Comparison of ENCODE assay signal across 8 cellular contexts in genomic region chr7:144835166-144835611, GRCh38. TPM values are rescaled to one million over a fixed set of nuclear protein-coding genes. Genes with fewer than 3 reads are reported as not detected.
DNase-seq lines count a peak whose midpoint lies in the region; ATAC-seq, FAIRE-seq and TF ChIP-seq lines count a peak whose summit lies in the region.

No MANE protein-coding gene starts in this region.

- ATAC-seq in GM21528 (IDR thresholded peaks at IDR 0.05; ENCODE audit: low FRiP score, unreplicated experiment) (peak; percentile 50), body of pancreas (peak; percentile 50), sciatic nerve (peak; percentile 73)

- DNase-seq in G401 (ENCODE audit: low spot score) (peak; percentile 85), SHP77 (lab: John Stamatoyannopoulos, UW) (peak; percentile 36 to 63), body of pancreas (peak in 3 of 4 donors; percentile 33 to 54 (median 43)), iPS DF 6.9 (ENCODE audit: low read depth, low spot score) (no peak), sciatic nerve (ENCODE audit: low spot score) (no peak), HTR-8/SVneo (ENCODE audit: insufficient read length, low spot score) (no peak)

- H3K27ac ChIP-seq in HUES64 (ENCODE audit: low read depth, low read length): peak overlapping the region; percentile 67; the same call in 1 of the 2 replicates
- H3K27ac ChIP-seq in body of pancreas: peak overlapping the region; percentile 57 to 97 (median 86)
- no peak overlapping the region for H3K27ac ChIP-seq in iPS DF 6.9 (ENCODE audit: low read length)

- H3K9me3 ChIP-seq in HUES64 (ENCODE audit: insufficient read depth, low read depth, low read length) (no peaks in the 10 kb centered on the region), body of pancreas (no peaks in the 10 kb centered on the region), iPS DF 6.9 (ENCODE audit: control insufficient read depth, insufficient read depth, low read length) (no peaks in the 10 kb centered on the region)

- H3K36me3 ChIP-seq in HUES64 (ENCODE audit: insufficient read depth, low read length) (no peaks in the 10 kb centered on the region), body of pancreas (replicated peaks in 1 of 2; ENCODE audit: insufficient read depth in 1 of 2, low read depth in 2 of 2) (no peaks in the 10 kb centered on the region), iPS DF 6.9 (ENCODE audit: control insufficient read depth, insufficient read depth, low read length) (no peaks in the 10 kb centered on the region)

- H3K9ac ChIP-seq in HUES64 (ENCODE audit: low read depth, low read length): peak overlapping the region; percentile 72

- no peak for TF ChIP-seq POLR2A in body of pancreas (IDR thresholded peaks at IDR 0.05)

- H3K4me1 ChIP-seq in HUES64 (ENCODE audit: insufficient read depth, low read length) (peaks cover 5% of the 10 kb centered on the region; the same call in 1 of the 2 replicates), body of pancreas (peaks cover 24% of the 10 kb centered on the region), iPS DF 6.9 (ENCODE audit: control insufficient read depth, insufficient read depth, low read length) (no peaks in the 10 kb centered on the region)

- no peak for FAIRE-seq in HTR-8/SVneo (lab: Jason Lieb, UNC)

- in situ Hi-C loops in G401 (cut with HindIII; ENCODE audit: low sequenced_read_pairs): no loop called here

- H3K27me3 ChIP-seq in HUES64 (ENCODE audit: insufficient read depth, low read length) (peaks cover 11% of the 10 kb centered on the region), body of pancreas (no peaks in the 10 kb centered on the region), iPS DF 6.9 (ENCODE audit: control insufficient read depth, insufficient read depth, low read length) (no peaks in the 10 kb centered on the region)

- intact Hi-C loops in body of pancreas (cut with DNase I): no loop called here
- intact Hi-C loops in sciatic nerve (cut with DNase I): no loop called here

- no peak for TF ChIP-seq CTCF in body of pancreas (IDR thresholded peaks at IDR 0.05)

- H3K4me3 ChIP-seq in HUES64 (ENCODE audit: low read length): peak overlapping the region; percentile 76
- peak overlapping the region; percentile 58 to 73 for H3K4me3 ChIP-seq in body of pancreas
- peak overlapping the region; percentile 61; the same call in 1 of the 2 replicates for H3K4me3 ChIP-seq in iPS DF 6.9 (ENCODE audit: low read length)

- WGBS in HUES64: 1% methylated on average over 24 of the region's 24 CpGs
- WGBS in body of pancreas, 2 donors: 0 to 1% methylated on average over 23 to 24 of the region's 24 CpGs
- WGBS in iPS DF 6.9 (ENCODE audit: insufficient coverage, insufficient read length): no CpG with 5 or more reads among the region's 24 CpGs

RNA-seq across cellular contexts. Expression of gene TPK1, which starts 0.7 kb away (rescaled TPM):
- 1.6 and 2.0 TPM in 2 replicates for total RNA-seq in G401 (2014; rRNA removed; shearing (Covaris generic))
- 2.2 TPM for polyA plus RNA-seq in HUES64 (2013, experiment 1 of 2)
- 4.2 TPM for polyA plus RNA-seq in HUES64 (2013, experiment 2 of 2)
- total RNA-seq in body of pancreas: 1 to 10 TPM in 1 of 2 donors, under 1 TPM in 1; 0.66 to 1.3 TPM
- total RNA-seq in sciatic nerve: 14.8 TPM

Comparison
In these comparisons a context has a peak if more than half of its experiments do, and no peak if none do; other contexts are left out.
1. DNase-seq: peak in G401 (single experiment), SHP77 (2 of 2) and body of pancreas (3 of 4); none in iPS DF 6.9 (single experiment), sciatic nerve (single experiment) and HTR-8/SVneo (single experiment).
2. Peak in every context shown above with its lines, with median percentiles within 50 percentile points of each other: ATAC-seq and H3K4me3 ChIP-seq.